ENCODE assay signal across 8 cellular contexts in the genomic region with DNA sequence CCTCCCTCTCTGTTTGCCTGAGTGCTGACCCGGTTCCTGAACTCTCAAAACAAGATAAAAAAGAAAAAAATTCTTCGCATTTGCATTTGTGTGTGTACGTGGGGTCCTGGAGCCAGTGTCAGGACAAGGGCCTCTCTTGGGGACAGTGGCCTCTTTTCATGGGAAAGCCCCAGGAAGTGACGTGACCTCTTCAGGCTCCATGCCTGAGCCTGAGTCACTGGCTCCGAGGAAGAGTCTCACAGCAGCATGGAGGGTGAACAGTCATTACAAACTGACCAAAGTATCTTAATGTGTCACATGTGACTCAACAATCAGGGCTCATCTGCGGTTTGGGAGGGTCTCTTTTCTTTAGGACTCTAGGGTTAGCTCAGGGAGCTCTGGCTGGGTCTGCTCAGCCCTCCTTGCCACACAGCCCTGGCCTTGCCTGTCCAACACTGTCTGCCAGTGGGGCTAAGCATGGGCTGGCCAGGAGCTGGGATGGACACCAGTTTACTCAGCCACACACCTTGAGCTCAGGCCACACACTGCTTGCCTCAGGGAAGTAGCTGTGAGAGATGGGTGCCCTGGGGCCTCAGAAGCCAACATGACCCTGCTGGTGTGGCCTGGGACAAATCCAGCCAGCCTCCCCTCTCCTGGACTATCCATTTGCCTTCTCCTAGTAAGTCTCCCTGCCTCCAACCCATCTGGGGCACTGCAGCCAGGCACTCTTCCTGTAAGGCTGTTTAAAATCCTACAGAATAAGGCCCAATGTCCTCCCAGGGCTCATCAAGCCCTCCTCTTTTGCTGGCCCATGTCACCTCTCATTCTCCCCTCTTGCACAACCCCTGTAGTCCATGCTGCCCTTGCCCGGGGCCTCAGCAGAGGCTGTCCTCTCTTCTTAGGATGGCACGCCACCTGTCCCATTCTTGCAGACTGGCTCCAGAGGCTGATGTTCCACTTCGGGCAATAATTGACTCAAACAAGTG. TPM values are rescaled to one million over a fixed set of nuclear protein-coding genes. Genes with fewer than 3 reads are reported as not detected.
DNase-seq lines count a peak whose midpoint lies in the region; ATAC-seq and TF ChIP-seq lines count a peak whose summit lies in the region.

No MANE protein-coding gene starts in this region.

- in situ Hi-C loops in KBM-7 (cut with MboI; ENCODE audit: low pct_unique_long_range_greater_than_20kb, low sequenced_read_pairs) = no loop called here

- TF ChIP-seq CTCF in foreskin fibroblast (IDR thresholded peaks at IDR 0.05; ENCODE audit: low read depth, low read length) = no peak

- ATAC-seq in GM21367 (IDR thresholded peaks at IDR 0.05; ENCODE audit: unreplicated experiment) = peak; percentile 75
- peak; percentile 57 for ATAC-seq in HG03575 (IDR thresholded peaks at IDR 0.05; ENCODE audit: extremely low read depth, insufficient number of reproducible peaks, low FRiP score, unreplicated experiment)
- peak; percentile 88 for ATAC-seq in sciatic nerve

- DNase-seq in COLO829 (ENCODE audit: low spot score) (peak; percentile 43), foreskin fibroblast (peak; percentile 80 to 86), sciatic nerve (ENCODE audit: low spot score) (peak; percentile 66), KBM-7 (no peak), COR-L47 (lab: John Stamatoyannopoulos, UW) (no peak)
- DNase-seq in activated CD8-positive, alpha-beta memory T cell treated with anti-CD3 and anti-CD28 coated beads, Interleukin-2, amount 50 U/mL, for 1 hour (ENCODE audit: extremely low read depth) = peak; percentile 4

- intact Hi-C loops in sciatic nerve (cut with DNase I) = loop anchor here (2.0 kb wide), 1 partner anchor 27 kb away; no protein-coding TSS in a partner anchor

- H3K4me3 ChIP-seq in foreskin fibroblast (ENCODE audit: low read depth in 1 of 2, low read length in 2 of 2) = no peak overlapping the region

RNA-seq across cellular contexts. Expression of a gene that starts 10.5 kb away (rescaled TPM):
- 35.1 TPM for total RNA-seq in sciatic nerve

RNA-seq across cellular contexts. Expression of a gene that starts 43.9 kb away (rescaled TPM):
- not detected for total RNA-seq in sciatic nerve

Comparison
In these comparisons a context has a peak if more than half of its experiments do, and no peak if none do; other contexts are left out.
1. DNase-seq: peak in COLO829 (single experiment), activated CD8-positive, alpha-beta memory T cell treated with anti-CD3 and anti-CD28 coated beads, Interleukin-2, amount 50 U/mL, for 1 hour (single experiment), foreskin fibroblast (2 of 2) and sciatic nerve (single experiment); none in KBM-7 (single experiment) and COR-L47 (single experiment).
2. Peak in every context shown above with its lines, with median percentiles within 50 percentile points of each other: ATAC-seq.